In genomic region chr17:50546701-50547034, GRCh38 we compare ENCODE assay signal across 10 cellular contexts. TPM values are rescaled to one million over a fixed set of nuclear protein-coding genes. Genes with fewer than 3 reads are reported as not detected.
DNase-seq lines count a peak whose midpoint lies in the region; ATAC-seq and TF ChIP-seq lines count a peak whose summit lies in the region.
"Had no signal": no experiment of that assay in that cellular context is flagged by ENCODE, and none has a peak within 500 bp of the region (broad histone marks: within the 10 kb centered on the region; RNA-seq: fewer than 3 reads in every experiment).

No MANE protein-coding gene starts in this region.

- no peak overlapping the region for H2AFZ ChIP-seq in Karpas-422 (ENCODE audit: low read length)
- no peak overlapping the region for H2AFZ ChIP-seq in GM23248

- no peak overlapping the region for H3K27ac Mint-ChIP-seq in neural crest cell (ENCODE audit: unreplicated experiment)

- H3K4me1 ChIP-seq in BLaER1 treated with 17β-estradiol and CSF1 and Interleukin-3, amounts not matched to agents 10 nM and 100 nM = peaks cover 23 to 46% (median 25%) of the 10 kb centered on the region in 10 experiments
- H3K4me1 ChIP-seq in Karpas-422 (ENCODE audit: low read length) (peaks cover 21% of the 10 kb centered on the region), colonic mucosa (peaks cover 1% of the 10 kb centered on the region), GM23248 (ENCODE audit: insufficient read depth) (peaks cover 15% of the 10 kb centered on the region)

- H3F3A ChIP-seq in GM23248 (ENCODE audit: insufficient read depth) = no peaks in the 10 kb centered on the region

- no peak for ATAC-seq in GM19397 (IDR thresholded peaks at IDR 0.05; ENCODE audit: unreplicated experiment)

- H3K27ac ChIP-seq in BLaER1 treated with 17β-estradiol and CSF1 and Interleukin-3, amounts not matched to agents 10 nM and 100 nM = no peak overlapping the region
- H3K27ac ChIP-seq in Karpas-422 (ENCODE audit: low read length) (no peak overlapping the region), colonic mucosa (no peak overlapping the region), GM23248 (no peak overlapping the region)

- peak overlapping the region in 9 of 10 experiments; percentile 51 to 72 (median 60); a peak in 13 of 20 replicates for H3K4me3 ChIP-seq in BLaER1 treated with 17β-estradiol and CSF1 and Interleukin-3, amounts not matched to agents 10 nM and 100 nM
- H3K4me3 ChIP-seq in Karpas-422 (ENCODE audit: low read length) (peak overlapping the region; percentile 92; the same call in 1 of the 2 replicates), colonic mucosa (no peak overlapping the region), GM23248 (no peak overlapping the region)

- no peaks in the 10 kb centered on the region for H3K9me3 ChIP-seq in BLaER1 treated with 17β-estradiol and CSF1 and Interleukin-3, amounts not matched to agents 10 nM and 100 nM (replicated peaks in 1 of 11)
- H3K9me3 ChIP-seq in Karpas-422 (ENCODE audit: low read length) = no peaks in the 10 kb centered on the region
- H3K9me3 ChIP-seq in colonic mucosa = no peaks in the 10 kb centered on the region
- H3K9me3 ChIP-seq in GM23248 (ENCODE audit: low read depth) = no peaks in the 10 kb centered on the region

- no peaks in the 10 kb centered on the region for H3K36me3 Mint-ChIP-seq in neural crest cell (ENCODE audit: low read depth)

- intact Hi-C loops in colonic mucosa (cut with DNase I) = loop anchor here (5.0 to 10.0 kb wide), 2 partner anchors 296 to 408 kb away; no protein-coding TSS in a partner anchor

- H3K4me2 ChIP-seq in BLaER1 treated with 17β-estradiol and CSF1 and Interleukin-3, amounts not matched to agents 10 nM and 100 nM = peak overlapping the region; percentile 83 to 93 (median 90)
- H3K4me2 ChIP-seq in Karpas-422 (ENCODE audit: low read depth, low read length, poor library complexity, severe bottlenecking) (peak overlapping the region; percentile 94), GM23248 (ENCODE audit: unreplicated experiment) (no peak overlapping the region)

- H3K9ac ChIP-seq in BLaER1 treated with 17β-estradiol and CSF1 and Interleukin-3, amounts not matched to agents 10 nM and 100 nM = peak overlapping the region in 10 of 11 experiments; percentile 64 to 83 (median 80); a peak in 16 of 22 replicates
- peak overlapping the region; percentile 84 for H3K9ac ChIP-seq in Karpas-422 (ENCODE audit: low read length)
- peak overlapping the region; percentile 33 to 82 for H3K9ac ChIP-seq in colonic mucosa (ENCODE audit: low read depth in 2 of 2, low read length in 2 of 2)
- H3K9ac ChIP-seq in GM23248 = no peak overlapping the region

- H3K27me3 ChIP-seq in BLaER1 treated with 17β-estradiol and CSF1 and Interleukin-3, amounts not matched to agents 10 nM and 100 nM = no peaks in the 10 kb centered on the region
- H3K27me3 ChIP-seq in Karpas-422 (ENCODE audit: low read length) (no peaks in the 10 kb centered on the region), colonic mucosa (no peaks in the 10 kb centered on the region), GM23248 (replicated peaks; ENCODE audit: insufficient read depth) (no peaks in the 10 kb centered on the region)

- 49 to 53% methylated on average over 4 of the region's 4 CpGs for WGBS in GM23248 (ENCODE audit: low coverage in 1 of 2, low lambda C conversion rate in 2 of 2, missing lambda C conversion rate in 2 of 2), 2 experiments

- H3K4me1 Mint-ChIP-seq in neural crest cell = peaks cover 23% of the 10 kb centered on the region

- H3K79me2 ChIP-seq in Karpas-422 (ENCODE audit: low read length) (peaks cover 6% of the 10 kb centered on the region; the same call in 1 of the 2 replicates), GM23248 (ENCODE audit: insufficient read depth) (peaks cover 15% of the 10 kb centered on the region)

- TF ChIP-seq CTCF in colonic mucosa (IDR thresholded peaks at IDR 0.05) (no peak), neural crest cell (conservative IDR thresholded peaks at IDR 0.05) (no peak)

- H3K27me3 Mint-ChIP-seq in neural crest cell (ENCODE audit: low read depth) = peaks cover 9% of the 10 kb centered on the region

- in situ Hi-C loops in GM23248 (cut with MboI) = loop anchor here (5.0 kb wide), 1 partner anchor 151 kb away; no protein-coding TSS in a partner anchor

- H3K4me3 Mint-ChIP-seq in neural crest cell = peak overlapping the region; percentile 64

- no peaks in the 10 kb centered on the region for H3K9me3 Mint-ChIP-seq in neural crest cell

- H3K9me2 ChIP-seq in Karpas-422 (replicated peaks; ENCODE audit: insufficient read depth, low read length) (no peaks in the 10 kb centered on the region), GM23248 (ENCODE audit: insufficient read depth) (no peaks in the 10 kb centered on the region)

- H4K20me1 ChIP-seq in BLaER1 treated with 17β-estradiol and CSF1 and Interleukin-3, amounts not matched to agents 10 nM and 100 nM = 0 out of 22 replicates have a peak, but pooled peaks cover 0 to 5% (median 0%) of the 10 kb centered on the region in 11 experiments
- H4K20me1 ChIP-seq in Karpas-422 (ENCODE audit: insufficient read depth, low read depth, low read length) = no peaks in the 10 kb centered on the region
- H4K20me1 ChIP-seq in GM23248 (ENCODE audit: insufficient read depth) = no peaks in the 10 kb centered on the region

- DNase-seq in Karpas-422 (no peak), colonic mucosa (no peak), neural crest cell (ENCODE audit: low read depth, low spot score) (no peak), HuH-7 (ENCODE audit: low spot score) (no peak), GM23248 (no peak), amygdala (lab: John Stamatoyannopoulos, UW) (no peak)

- no peaks in the 10 kb centered on the region for H3K36me3 ChIP-seq in BLaER1 treated with 17β-estradiol and CSF1 and Interleukin-3, amounts not matched to agents 10 nM and 100 nM
- H3K36me3 ChIP-seq in Karpas-422 (ENCODE audit: insufficient read depth, low read length) = no peaks in the 10 kb centered on the region
- H3K36me3 ChIP-seq in colonic mucosa = no peaks in the 10 kb centered on the region
- no peaks in the 10 kb centered on the region for H3K36me3 ChIP-seq in GM23248 (ENCODE audit: low read depth)

RNA-seq across cellular contexts. Expression of gene SPATA20, which starts 0.3 kb away (rescaled TPM):
- 38.8 and 76.8 TPM in 2 replicates for total RNA-seq in Karpas-422 (2014; rRNA removed; shearing (Covaris generic); ENCODE audit: low replicate concordance)
- 10 to 100 TPM; 41.6 to 53.1 TPM for total RNA-seq in colonic mucosa
- 24.4 and 25.8 TPM in 2 replicates for total RNA-seq in neural crest cell
- total RNA-seq in GM23248 (2014; rRNA removed; shearing (Covaris generic)) = 146 TPM in 2 replicates
- polyA plus RNA-seq in GM23248 (2016; fragmentation: Nextera tagmentation; extraction: Ambion mirVana) = 89.9 and 91.2 TPM in 2 replicates

RNA-seq across cellular contexts. Expression of gene CACNA1G, which starts 13.8 kb away (rescaled TPM):
- not detected in 2 replicates for total RNA-seq in Karpas-422 (2014; rRNA removed; shearing (Covaris generic); ENCODE audit: low replicate concordance)
- total RNA-seq in colonic mucosa (under 1 TPM; 0.07 to 0.19 TPM), neural crest cell (1.1 TPM in 2 replicates)
- total RNA-seq in GM23248 (2014; rRNA removed; shearing (Covaris generic)) = 0.13 and 0.97 TPM in 2 replicates
- 0.06 and 0.16 TPM in 2 replicates for polyA plus RNA-seq in GM23248 (2016; fragmentation: Nextera tagmentation; extraction: Ambion mirVana)
- total RNA-seq: T-helper 1 cell treated with Interleukin-12 subunit alpha and Interleukin-12 subunit beta and Interleukin-4 antibody, amounts not matched to agents 30 ng/mL and 1 ng/mL, for 36 hours had no signal

RNA-seq across cellular contexts. Expression of gene EPN3, which starts 14.1 kb away (rescaled TPM):
- total RNA-seq in Karpas-422 (2014; rRNA removed; shearing (Covaris generic); ENCODE audit: low replicate concordance) = not detected in 2 replicates
- 10 to 100 TPM; 18.3 to 79.8 TPM for total RNA-seq in colonic mucosa
- 0.11 TPM in 1 of 2 replicates, not detected in the other for total RNA-seq in neural crest cell
- total RNA-seq in GM23248 (2014; rRNA removed; shearing (Covaris generic)) = not detected in 2 replicates
- polyA plus RNA-seq in GM23248 (2016; fragmentation: Nextera tagmentation; extraction: Ambion mirVana) = 0.13 TPM in 1 of 2 replicates, not detected in the other
- total RNA-seq: mesenteric fat pad had no signal

RNA-seq across cellular contexts. Expression of gene MYCBPAP, which starts 38.4 kb away (rescaled TPM):
- total RNA-seq in Karpas-422 (2014; rRNA removed; shearing (Covaris generic); ENCODE audit: low replicate concordance) = 2.0 and 2.5 TPM in 2 replicates
- total RNA-seq in colonic mucosa (1 to 10 TPM in 1 of 2 donors, under 1 TPM in 1; 0.56 to 2.8 TPM), neural crest cell (1.2 and 1.7 TPM in 2 replicates)
- 0.32 and 0.89 TPM in 2 replicates for total RNA-seq in GM23248 (2014; rRNA removed; shearing (Covaris generic))
- 0.79 and 1.4 TPM in 2 replicates for polyA plus RNA-seq in GM23248 (2016; fragmentation: Nextera tagmentation; extraction: Ambion mirVana)

Comparison
In these comparisons a context has a peak if more than half of its experiments do, and no peak if none do; other contexts are left out.
1. H3K4me3 ChIP-seq: peak in BLaER1 treated with 17β-estradiol and CSF1 and Interleukin-3, amounts not matched to agents 10 nM and 100 nM (9 of 10) and Karpas-422 (single experiment); none in colonic mucosa (single experiment) and GM23248 (single experiment).
2. RNA of gene EPN3, which starts 14.1 kb away (total RNA-seq): 18.3 to 79.8 TPM in colonic mucosa; 0.11 TPM in neural crest cell, not detected in Karpas-422 and not detected in GM23248; every median in the first group is over 10 times any median in the second.